14 cellular contexts compared by ENCODE assay signal in genomic region chr1:934991-935750, GRCh38. TPM values are rescaled to one million over a fixed set of nuclear protein-coding genes. Genes with fewer than 3 reads are reported as not detected.
DNase-seq lines count a peak whose midpoint lies in the region; ATAC-seq and TF ChIP-seq lines count a peak whose summit lies in the region.
"Had no signal": no experiment of that assay in that cellular context is flagged by ENCODE, and none has a peak within 500 bp of the region (broad histone marks: within the 10 kb centered on the region; RNA-seq: fewer than 3 reads in every experiment).

No MANE protein-coding gene starts in this region.

- H3K56ac ChIP-seq in mesendoderm (ENCODE audit: low read length) = peak overlapping the region; percentile 92

- H2BK5ac ChIP-seq in mesendoderm (ENCODE audit: low read length) = peak overlapping the region; percentile 97

- no peaks in the 10 kb centered on the region for H3K36me3 ChIP-seq in NT2/D1 (ENCODE audit: insufficient read depth, insufficient read length, low read length)
- H3K36me3 ChIP-seq in mesendoderm (ENCODE audit: control insufficient read depth, insufficient read depth, low read length) = no peaks in the 10 kb centered on the region
- H3K36me3 ChIP-seq: left lung, thoracic aorta had no signal

- H3K18ac ChIP-seq in mesendoderm (ENCODE audit: low read length) = peak overlapping the region; percentile 1

- no peaks in the 10 kb centered on the region for H3K36me3 Mint-ChIP-seq in CD4-positive, alpha-beta T cell (ENCODE audit: low read depth)

- H3K27me3 Mint-ChIP-seq in CD4-positive, alpha-beta T cell = peaks cover 60% of the 10 kb centered on the region

- H3K4me3 ChIP-seq in NT2/D1 (ENCODE audit: insufficient read length, low read depth) (peak overlapping the region; percentile 19), mesendoderm (ENCODE audit: low read length) (no peak overlapping the region)
- H3K4me3 ChIP-seq: left lung, thoracic aorta had no signal

- no peak overlapping the region for H2BK15ac ChIP-seq in mesendoderm (replicated peaks; ENCODE audit: low read depth)

- CTCF ChIA-PET in CD4-positive, alpha-beta T cell (lab: Charles Lee) = no interaction called here

- H2BK120ac ChIP-seq in mesendoderm (ENCODE audit: low read depth, low read length) = no peak overlapping the region

- H3K27ac Mint-ChIP-seq in CD4-positive, alpha-beta T cell = no peak overlapping the region
- H3K27ac Mint-ChIP-seq: dendritic cell treated with granulocyte-macrophage colony-stimulating factor and Interleukin-4, amounts not matched to agents 40 ng/mL and 50 ng/mL, for 4 days had no signal

- H3K9me3 Mint-ChIP-seq in CD4-positive, alpha-beta T cell = no peaks in the 10 kb centered on the region
- H3K9me3 Mint-ChIP-seq: dendritic cell treated with granulocyte-macrophage colony-stimulating factor and Interleukin-4, amounts not matched to agents 40 ng/mL and 50 ng/mL, for 4 days had no signal

- no peak overlapping the region for H4K8ac ChIP-seq in mesendoderm (ENCODE audit: low read depth, low read length)

- H3K4me3 Mint-ChIP-seq in CD4-positive, alpha-beta T cell = peak overlapping the region; percentile 5
- H3K4me3 Mint-ChIP-seq: dendritic cell treated with granulocyte-macrophage colony-stimulating factor and Interleukin-4, amounts not matched to agents 40 ng/mL and 50 ng/mL, for 4 days had no signal

- no peak for DNase-seq in CD4-positive, alpha-beta T cell
- DNase-seq in NT2/D1 (ENCODE audit: low read depth, low spot score) (no peak), mesendoderm (no peak), foreskin keratinocyte (no peak), HUDEP-2 (lab: John Stamatoyannopoulos, UW; ENCODE audit: unreplicated experiment in 76 of 76) (no peak), SIG-M5 treated with dmso at 0.1 percent for 504 hours (lab: John Stamatoyannopoulos, UW; ENCODE audit: unreplicated experiment) (no peak)
- DNase-seq: activated gamma-delta T cell treated with Interleukin-2 at 50 U/mL for 16 hours, DND-41, hippocampal formation, left lung had no signal

- no peaks in the 10 kb centered on the region for H3K9me3 ChIP-seq in CD4-positive, alpha-beta T cell (ENCODE audit: control insufficient read depth, low read length)
- H3K9me3 ChIP-seq in NT2/D1 (ENCODE audit: insufficient read depth, low read length) = no peaks in the 10 kb centered on the region
- H3K9me3 ChIP-seq: left lung, thoracic aorta had no signal

- H3K4me2 ChIP-seq in mesendoderm (ENCODE audit: low read length) = peak overlapping the region; percentile 50

- H3K27me3 ChIP-seq in CD4-positive, alpha-beta T cell (ENCODE audit: control insufficient read depth, insufficient read depth, low read length) = peaks cover 40% of the 10 kb centered on the region
- H3K27me3 ChIP-seq in NT2/D1 (ENCODE audit: insufficient read depth, insufficient read length) = peaks cover 50% of the 10 kb centered on the region
- no peaks in the 10 kb centered on the region for H3K27me3 ChIP-seq in mesendoderm (ENCODE audit: insufficient read depth, low read length, poor library complexity)
- peaks cover 88% of the 10 kb centered on the region for H3K27me3 ChIP-seq in foreskin keratinocyte

- H3K23ac ChIP-seq in mesendoderm (ENCODE audit: low read length) = peak overlapping the region; percentile 99

- H3K4me1 Mint-ChIP-seq in CD4-positive, alpha-beta T cell (ENCODE audit: low read depth) = no peaks in the 10 kb centered on the region

- H3K4ac ChIP-seq in mesendoderm (ENCODE audit: low read depth, low read length) = peak overlapping the region; percentile 25

- H3K79me2 ChIP-seq in mesendoderm (ENCODE audit: control insufficient read depth, insufficient read depth, low read length) = no peaks in the 10 kb centered on the region

- H4K5ac ChIP-seq in mesendoderm (ENCODE audit: low read length) = no peak overlapping the region

- H3K27ac ChIP-seq in CD4-positive, alpha-beta T cell (ENCODE audit: low read depth, low read length) = no peak overlapping the region
- H3K27ac ChIP-seq in mesendoderm (ENCODE audit: low read depth, low read length) = no peak overlapping the region
- no peak overlapping the region for H3K27ac ChIP-seq in foreskin keratinocyte
- H3K27ac ChIP-seq: left lung, thoracic aorta had no signal

- POLR2A ChIA-PET in CD4-positive, alpha-beta T cell (lab: Charles Lee) = no interaction called here

- no CpG with 5 or more reads among the region's 37 CpGs for WGBS in mesendoderm (ENCODE audit: extremely low coverage, insufficient coverage, low lambda C conversion rate)

- peak overlapping the region; percentile 100 for H2AK5ac ChIP-seq in mesendoderm (ENCODE audit: low read length)

- intact Hi-C loops in CD4-positive, alpha-beta T cell (cut with DNase I, micrococcal nuclease) = no loop called here

- H3K79me1 ChIP-seq in mesendoderm (ENCODE audit: low read length) = no peaks in the 10 kb centered on the region

- H3K4me1 ChIP-seq in NT2/D1 (ENCODE audit: insufficient read depth, insufficient read length) (peaks cover 32% of the 10 kb centered on the region), mesendoderm (ENCODE audit: control insufficient read depth, low read depth, low read length) (peaks cover 20% of the 10 kb centered on the region), foreskin keratinocyte (no peaks in the 10 kb centered on the region)

- H3K9ac ChIP-seq in NT2/D1 (ENCODE audit: insufficient read length, low read depth) = peak overlapping the region; percentile 74
- H3K9ac ChIP-seq in mesendoderm (ENCODE audit: low read length) = peak overlapping the region; percentile 72

- no peak for TF ChIP-seq CTCF in CD4-positive, alpha-beta T cell (IDR thresholded peaks at IDR 0.05)
- no peak for TF ChIP-seq CTCF in foreskin keratinocyte (conservative IDR thresholded peaks at IDR 0.05)

- ATAC-seq in CD4-positive, alpha-beta T cell (ENCODE audit: poor library complexity) = no peak
- ATAC-seq in foreskin keratinocyte = no peak
- ATAC-seq: esophagus mucosa, left lung had no signal

RNA-seq across cellular contexts. Expression of gene SAMD11, which starts 11.4 kb away (rescaled TPM):
- total RNA-seq in CD4-positive, alpha-beta T cell = not detected
- polyA plus RNA-seq in mesendoderm (2013, experiment 1 of 2) = 2.7 TPM
- 2.2 TPM for polyA plus RNA-seq in mesendoderm (2013, experiment 2 of 2)
- not detected in 2 replicates for total RNA-seq in foreskin keratinocyte
- 0.16 TPM in 1 of 2 replicates, not detected in the other for polyA plus RNA-seq in foreskin keratinocyte

RNA-seq across cellular contexts. Expression of gene NOC2L, which starts 23.9 kb away (rescaled TPM):
- 10 to 100 TPM; 50.2 to 52.0 TPM for total RNA-seq in CD4-positive, alpha-beta T cell
- 80.8 TPM for polyA plus RNA-seq in mesendoderm (2013, experiment 1 of 2)
- 79.8 TPM for polyA plus RNA-seq in mesendoderm (2013, experiment 2 of 2)
- total RNA-seq in foreskin keratinocyte = 60.1 and 112 TPM in 2 replicates
- polyA plus RNA-seq in foreskin keratinocyte = 53.5 and 99.0 TPM in 2 replicates

RNA-seq across cellular contexts. Expression of gene KLHL17, which starts 25.2 kb away (rescaled TPM):
- total RNA-seq in CD4-positive, alpha-beta T cell = 10 to 100 TPM; 13.9 TPM
- polyA plus RNA-seq in mesendoderm (2013, experiment 1 of 2) = 10.4 TPM
- 10.3 TPM for polyA plus RNA-seq in mesendoderm (2013, experiment 2 of 2)
- 16.4 and 16.6 TPM in 2 replicates for total RNA-seq in foreskin keratinocyte
- polyA plus RNA-seq in foreskin keratinocyte = 17.2 and 17.5 TPM in 2 replicates

RNA-seq across cellular contexts. Expression of gene PLEKHN1, which starts 31.1 kb away (rescaled TPM):
- under 1 TPM; 0.69 to 0.95 TPM for total RNA-seq in CD4-positive, alpha-beta T cell
- polyA plus RNA-seq in mesendoderm (2013, experiment 1 of 2) = 0.20 TPM
- 0.28 TPM for polyA plus RNA-seq in mesendoderm (2013, experiment 2 of 2)
- 3.0 and 4.6 TPM in 2 replicates for total RNA-seq in foreskin keratinocyte
- 3.4 and 4.2 TPM in 2 replicates for polyA plus RNA-seq in foreskin keratinocyte

RNA-seq across cellular contexts. Expression of gene PERM1, which starts 46.7 kb away (rescaled TPM):
- total RNA-seq in CD4-positive, alpha-beta T cell = not detected
- not detected for polyA plus RNA-seq in mesendoderm (2013, experiment 1 of 2)
- polyA plus RNA-seq in mesendoderm (2013, experiment 2 of 2) = not detected
- not detected in 2 replicates for total RNA-seq in foreskin keratinocyte
- polyA plus RNA-seq in foreskin keratinocyte = not detected in 2 replicates
- total RNA-seq: esophagus mucosa, left lung, pulmonary artery endothelial cell had no signal
